11 cellular contexts compared by ENCODE assay signal in the genomic region with DNA sequence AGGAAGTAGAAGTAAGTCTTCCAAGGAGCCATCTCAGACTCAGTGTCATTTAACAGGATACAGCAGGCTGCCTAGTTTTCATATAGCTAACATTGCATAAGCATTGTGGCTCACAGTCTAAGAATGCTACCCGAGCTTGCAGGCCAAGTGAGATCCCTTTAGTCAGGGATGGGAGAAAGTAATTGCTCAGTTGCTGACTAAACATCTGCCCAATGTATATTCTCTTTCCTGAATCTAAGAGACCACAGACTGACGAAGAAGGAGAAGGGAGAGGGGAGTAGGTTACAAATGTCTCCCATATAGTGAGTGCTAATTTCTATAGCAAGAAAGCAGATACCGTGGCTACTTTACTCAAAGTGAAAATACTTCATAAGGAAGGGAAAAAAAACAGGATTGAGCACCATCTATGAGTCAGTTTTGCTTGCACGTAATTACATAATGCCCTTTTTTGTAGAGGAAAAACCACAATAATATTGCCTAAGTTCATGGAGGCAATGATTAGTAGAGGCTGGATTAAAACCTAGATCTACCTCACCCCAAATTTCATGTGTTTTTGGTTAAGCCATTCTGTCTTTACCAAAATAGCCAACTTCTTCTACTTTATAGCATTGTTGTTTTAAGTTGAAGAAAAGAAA.
DNase-seq lines count a peak whose midpoint lies in the region; ATAC-seq and TF ChIP-seq lines count a peak whose summit lies in the region.
"Had no signal": no experiment of that assay in that cellular context is flagged by ENCODE, and none has a peak within 500 bp of the region (broad histone marks: within the 10 kb centered on the region; RNA-seq: fewer than 3 reads in every experiment).

No MANE protein-coding gene starts in this region.

- intact Hi-C loops in lower leg skin (cut with DNase I; ENCODE audit: low total_unique reads) = no loop called here

- peak overlapping the region; percentile 20 for H3K9ac ChIP-seq in adipocyte (ENCODE audit: low read length)

- H3K36me3 ChIP-seq in adipocyte (ENCODE audit: control insufficient read depth, insufficient read depth, low read length, severe bottlenecking) (no peaks in the 10 kb centered on the region), kidney epithelial cell (ENCODE audit: control insufficient read depth, insufficient read depth, low read length) (no peaks in the 10 kb centered on the region)

- TF ChIP-seq POLR2A in lower leg skin (IDR thresholded peaks at IDR 0.05) = no peak

- H3K4me3 ChIP-seq in AG04449 (ENCODE audit: low read depth, low read length) = no peak overlapping the region
- peak overlapping the region; percentile 51 for H3K4me3 ChIP-seq in adipocyte (ENCODE audit: low read length)
- H3K4me3 ChIP-seq in kidney epithelial cell (ENCODE audit: low read depth, low read length) = no peak overlapping the region
- H3K4me3 ChIP-seq in lower leg skin (ENCODE audit: low read depth, poor library complexity, severe bottlenecking) = no peak overlapping the region

- no peaks in the 10 kb centered on the region for H3K9me3 ChIP-seq in adipocyte (ENCODE audit: control insufficient read depth, low read length)

- CTCF ChIA-PET in AG04449 (lab: Yijun Ruan, JAX) = interaction anchor here (0.8 kb wide), 1 partner anchor 40 kb away, joined by 3 read pairs; no protein-coding TSS in a partner anchor

- POLR2A ChIA-PET in AG04449 (lab: Yijun Ruan, JAX) = interaction anchor here (0.6 kb wide), 1 partner anchor 159 kb away, joined by 3 read pairs; no protein-coding TSS in a partner anchor

- peak; percentile 64 for DNase-seq in AG04449 (ENCODE audit: low read depth, low spot score)
- DNase-seq in HCEC 1CT = peak; percentile 70
- DNase-seq in adipocyte (ENCODE audit: low read depth) = peak; percentile 50
- DNase-seq in kidney epithelial cell (ENCODE audit: low read depth) = peak; percentile 81
- DNase-seq in GM13976 (ENCODE audit: low spot score) = no peak
- no peak for DNase-seq in lower leg skin (ENCODE audit: low spot score in 2 of 2)
- no peak for DNase-seq in cerebellar cortex (ENCODE audit: low spot score)
- DNase-seq: activated CD4-positive, alpha-beta T cell treated with anti-CD3 and anti-CD28 coated beads, Interleukin-2, amount 10 ng/mL, durations not matched to agents 24 days and 14 days; DMS79 treated with DMSO at 0.1 percent for 48 hours; NCI-H524 treated with DMSO at 0.1 percent for 48 hours had no signal

- ATAC-seq in HG03039 (IDR thresholded peaks at IDR 0.05; ENCODE audit: unreplicated experiment) = no peak

- H3K27me3 ChIP-seq in adipocyte (replicated peaks; ENCODE audit: control insufficient read depth, insufficient read depth, low read length) (no peaks in the 10 kb centered on the region), kidney epithelial cell (ENCODE audit: control insufficient read depth, insufficient read depth, low read length) (no peaks in the 10 kb centered on the region)

- in situ Hi-C loops in GM13976 (cut with MboI; ENCODE audit: low sequenced_read_pairs, unreplicated experiment) = no loop called here

- H3K4me1 ChIP-seq in adipocyte (ENCODE audit: control insufficient read depth, insufficient read depth, low read length) = peaks cover 34% of the 10 kb centered on the region

- 46 to 53% methylated on average over 4 of the region's 4 CpGs for WGBS in lower leg skin, 2 donors

- TF ChIP-seq CTCF in AG04449 (IDR thresholded peaks at IDR 0.05; ENCODE audit: insufficient read depth, low read length, missing control alignments) (no peak), kidney epithelial cell (IDR thresholded peaks at IDR 0.05; ENCODE audit: insufficient read depth, low read length, poor library complexity, severe bottlenecking) (no peak), GM13976 (IDR thresholded peaks at IDR 0.05; ENCODE audit: borderline replicate concordance, control extremely low read depth, extremely low read depth, insufficient read depth, missing control alignments) (no peak), lower leg skin (IDR thresholded peaks at IDR 0.05) (no peak)

Comparison
In these comparisons a context has a peak if more than half of its experiments do, and no peak if none do; other contexts are left out.
1. DNase-seq: peak in AG04449 (single experiment), HCEC 1CT (single experiment), adipocyte (single experiment) and kidney epithelial cell (single experiment); none in GM13976 (single experiment), lower leg skin (0 of 2) and cerebellar cortex (single experiment).